Comparison of ENCODE assay signal across 26 cellular contexts in the genomic region with DNA sequence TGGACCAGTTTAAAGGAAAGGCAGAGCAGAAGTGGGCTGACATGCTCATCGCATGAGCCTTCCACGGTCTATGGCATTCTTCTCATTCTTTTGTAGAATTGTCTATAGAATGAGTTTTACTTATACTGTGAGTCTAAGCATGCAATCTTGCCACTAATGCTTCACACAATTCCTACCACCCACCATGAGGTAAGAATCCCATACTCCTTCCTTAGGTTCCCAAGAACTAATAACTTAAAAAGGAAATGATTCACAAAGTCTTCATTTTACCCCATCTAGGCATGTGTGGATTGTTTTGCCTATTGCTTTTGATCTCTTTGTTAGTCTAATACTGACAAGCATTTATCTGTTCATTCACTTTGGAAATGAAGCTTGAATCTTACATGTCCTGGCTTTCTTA.
"Had no signal": no experiment of that assay in that cellular context is flagged by ENCODE, and none has a peak within 500 bp of the region (broad histone marks: within the 10 kb centered on the region; RNA-seq: fewer than 3 reads in every experiment).

No MANE protein-coding gene starts in this region.

- FAIRE-seq: colon had no signal

- H3K36me3 Mint-ChIP-seq: brain, memory B cell had no signal

- H3K9ac ChIP-seq: parathyroid adenoma had no signal

- H3K4me1 Mint-ChIP-seq: activated naive CD8-positive, alpha-beta T cell treated with anti-CD3 and anti-CD28 coated beads, Interleukin-2, amount 50 U/mL, for 24 hours; central memory CD8-positive, alpha-beta T cell; memory B cell had no signal

- H3K79me2 ChIP-seq: parathyroid adenoma had no signal

- H2AFZ ChIP-seq: parathyroid adenoma had no signal

- H3K4me3 Mint-ChIP-seq: activated CD4-positive, alpha-beta memory T cell treated with anti-CD3 and anti-CD28 coated beads, Interleukin-2, amount 10 ng/mL, durations not matched to agents 7 days and 5 days; activated CD4-positive, alpha-beta T cell treated with anti-CD3 and anti-CD28 coated beads, Interleukin-2, amount 10 ng/mL, durations not matched to agents 24 days and 14 days; activated CD8-positive, alpha-beta memory T cell treated with anti-CD3 and anti-CD28 coated beads, Interleukin-2, amount 10 ng/mL, durations not matched to agents 7 days and 5 days; activated naive CD8-positive, alpha-beta T cell treated with anti-CD3 and anti-CD28 coated beads, Interleukin-2, amount 50 U/mL, for 24 hours; activated T-helper 1 cell treated with anti-CD3 and anti-CD28 coated beads, Interleukin-12 subunit alpha, Interleukin-12 subunit beta, Interleukin-2, Interleukin-4 antibody, amounts not matched to agents 30 ng/mL and 10 ng/mL and 1 ng/mL, durations not matched to agents 14 hours and 24 hours and 36 hours; brain; central memory CD8-positive, alpha-beta T cell; memory B cell had no signal

- H3K4me3 ChIP-seq: dorsolateral prefrontal cortex, esophagus squamous epithelium, heart right ventricle, thyroid gland, upper lobe of right lung had no signal

- H3K36me3 ChIP-seq: esophagus squamous epithelium, heart right ventricle, thyroid gland, upper lobe of right lung had no signal

- ATAC-seq: activated CD8-positive, alpha-beta memory T cell treated with anti-CD3 and anti-CD28 coated beads, Interleukin-2, amount 10 ng/mL, durations not matched to agents 7 days and 5 days; activated naive CD8-positive, alpha-beta T cell treated with anti-CD3 and anti-CD28 coated beads, Interleukin-2, amount 50 U/mL, for 24 hours; heart right ventricle; right cardiac atrium; stimulated activated naive CD8-positive, alpha-beta T cell treated with anti-CD3 and anti-CD28 coated beads, Interleukin-15, Interleukin-2, amounts not matched to agents 100 U/mL and 50 U/mL, for 24 hours; upper lobe of right lung had no signal

- H3K4me1 ChIP-seq: parathyroid adenoma had no signal

- H3K27me3 ChIP-seq: esophagus squamous epithelium, heart right ventricle, thyroid gland, upper lobe of right lung had no signal

- H3K27ac ChIP-seq: dorsolateral prefrontal cortex, esophagus squamous epithelium, heart right ventricle, parathyroid adenoma, upper lobe of right lung had no signal

- H3K9me3 Mint-ChIP-seq: activated CD4-positive, alpha-beta memory T cell treated with anti-CD3 and anti-CD28 coated beads, Interleukin-2, amount 10 ng/mL, durations not matched to agents 7 days and 5 days; activated CD4-positive, alpha-beta T cell treated with anti-CD3 and anti-CD28 coated beads, Interleukin-2, amount 10 ng/mL, durations not matched to agents 24 days and 14 days; activated naive CD8-positive, alpha-beta T cell treated with anti-CD3 and anti-CD28 coated beads, Interleukin-2, amount 50 U/mL, for 24 hours; central memory CD8-positive, alpha-beta T cell; memory B cell had no signal

- H3K27me3 Mint-ChIP-seq: brain had no signal

- H3K27ac Mint-ChIP-seq: activated CD4-positive, alpha-beta memory T cell treated with anti-CD3 and anti-CD28 coated beads, Interleukin-2, amount 10 ng/mL, durations not matched to agents 7 days and 5 days; activated CD4-positive, alpha-beta T cell treated with anti-CD3 and anti-CD28 coated beads, Interleukin-2, amount 10 ng/mL, durations not matched to agents 24 days and 14 days; activated CD8-positive, alpha-beta memory T cell treated with anti-CD3 and anti-CD28 coated beads, Interleukin-2, amount 10 ng/mL, durations not matched to agents 7 days and 5 days; activated naive CD8-positive, alpha-beta T cell treated with anti-CD3 and anti-CD28 coated beads, Interleukin-2, amount 50 U/mL, for 24 hours; activated T-helper 1 cell treated with anti-CD3 and anti-CD28 coated beads, Interleukin-12 subunit alpha, Interleukin-12 subunit beta, Interleukin-2, Interleukin-4 antibody, amounts not matched to agents 30 ng/mL and 10 ng/mL and 1 ng/mL, durations not matched to agents 14 hours and 24 hours and 36 hours; brain; memory B cell had no signal

- H3K9me3 ChIP-seq: esophagus squamous epithelium, heart right ventricle, thyroid gland, upper lobe of right lung had no signal

- DNase-seq: activated CD4-positive, alpha-beta memory T cell treated with anti-CD3 and anti-CD28 coated beads, Interleukin-2, amount 10 ng/mL, durations not matched to agents 7 days and 5 days; activated CD4-positive, alpha-beta T cell treated with anti-CD3 and anti-CD28 coated beads, Interleukin-2, amount 10 ng/mL, durations not matched to agents 24 days and 14 days; activated CD8-positive, alpha-beta memory T cell treated with anti-CD3 and anti-CD28 coated beads, Interleukin-2, amount 10 ng/mL, durations not matched to agents 7 days and 5 days; activated gamma-delta T cell; activated naive CD4-positive, alpha-beta T cell treated with anti-CD3 and anti-CD28 coated beads, Interleukin-2, amount 50 U/mL, for 16 hours; activated naive CD8-positive, alpha-beta T cell treated with anti-CD3 and anti-CD28 coated beads, Interleukin-2, amount 50 U/mL, for 24 hours; activated T-cell treated with anti-CD3 and anti-CD28 coated beads for 4 hours; dorsolateral prefrontal cortex; esophagus squamous epithelium; heart right ventricle; islet precursor cell; left cardiac atrium; nucleus accumbens; right cardiac atrium; stimulated activated CD4-positive, alpha-beta T cell treated with anti-CD3 and anti-CD28 coated beads, Interleukin-12 subunit alpha, Interleukin-12 subunit beta, amount 100 ng/mL, for 4 hours; stimulated activated CD4-positive, alpha-beta T cell treated with anti-CD3 and anti-CD28 coated beads, Interleukin-4, amount 100 ng/mL, for 4 hours; stimulated activated naive CD8-positive, alpha-beta T cell treated with anti-CD3 and anti-CD28 coated beads, Interleukin-15, Interleukin-2, amounts not matched to agents 100 U/mL and 50 U/mL, for 24 hours; substantia nigra; thyroid gland; upper lobe of right lung had no signal
